ENCODE assay signal across 8 cellular contexts in the genomic region with DNA sequence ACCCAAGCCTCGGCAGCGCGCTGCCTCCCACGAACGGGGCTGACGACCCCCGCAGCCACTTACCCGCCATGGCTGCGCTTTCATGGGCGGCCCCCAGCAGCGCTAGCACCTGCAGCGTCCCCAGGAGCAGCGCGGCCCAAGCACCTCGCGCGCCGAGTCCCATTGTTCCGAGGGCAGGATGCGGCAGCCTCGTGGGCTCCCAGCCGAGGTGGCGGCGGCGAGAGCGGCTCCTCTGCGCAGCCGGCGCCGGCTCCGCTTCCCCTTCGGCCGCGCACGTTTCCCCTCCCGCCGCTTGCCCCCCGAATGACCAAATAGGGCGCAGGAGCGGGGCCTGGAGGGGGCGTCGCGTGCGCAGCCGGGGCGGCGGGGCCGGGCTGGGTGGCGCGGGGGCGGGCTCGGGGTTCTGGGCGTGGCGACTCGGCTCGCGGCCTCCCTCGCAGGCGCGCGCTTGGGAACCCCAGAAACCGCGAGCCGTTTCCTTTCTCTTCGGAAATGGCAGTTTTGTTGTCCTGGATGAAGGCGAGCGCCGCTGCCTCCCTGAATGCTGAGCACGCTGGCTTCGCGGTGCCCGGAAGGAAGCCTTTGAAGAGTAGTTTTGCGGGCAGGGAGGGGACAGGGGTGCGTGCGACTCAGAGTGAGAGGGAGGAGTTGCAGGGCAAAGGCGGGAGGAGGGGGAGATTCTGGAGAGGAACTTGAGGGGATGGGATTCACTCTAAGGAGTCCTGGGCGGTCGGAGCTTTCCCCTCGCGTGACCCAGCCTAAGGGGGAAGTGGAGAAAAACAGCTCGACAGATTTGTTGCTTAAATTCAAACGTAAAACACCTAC. TPM values are rescaled to one million over a fixed set of nuclear protein-coding genes. Genes with fewer than 3 reads are reported as not detected.
A peak's percentile ranks its signal among the peaks of the same experiment; 100 is the strongest.
DNase-seq lines count a peak whose midpoint lies in the region; ATAC-seq, FAIRE-seq and TF ChIP-seq lines count a peak whose summit lies in the region.

A gene with protein sequence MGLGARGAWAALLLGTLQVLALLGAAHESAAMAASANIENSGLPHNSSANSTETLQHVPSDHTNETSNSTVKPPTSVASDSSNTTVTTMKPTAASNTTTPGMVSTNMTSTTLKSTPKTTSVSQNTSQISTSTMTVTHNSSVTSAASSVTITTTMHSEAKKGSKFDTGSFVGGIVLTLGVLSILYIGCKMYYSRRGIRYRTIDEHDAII (minus strand): TSS at position 305 of the 825 bp plus-strand sequence. CDS start 142 bp downstream, at position 163.

- dilution Hi-C loops in keratinocyte (cut with MboI; ENCODE audit: extremely low pct_ligation_motif_present, low sequenced_read_pairs): no loop called here

- peaks cover 0 to 5% of the 10 kb centered on the region in 2 experiments for H3K36me3 ChIP-seq in keratinocyte (ENCODE audit: control insufficient read depth in 2 of 2, extremely low read depth in 1 of 2, insufficient read depth in 2 of 2, low read length in 2 of 2)

- H3K9me3 Mint-ChIP-seq in central memory CD8-positive, alpha-beta T cell: no peaks in the 10 kb centered on the region

- peaks cover 50% of the 10 kb centered on the region for H3K4me1 ChIP-seq in keratinocyte (ENCODE audit: control insufficient read depth, extremely low read depth, insufficient read depth, low read length)

- TF ChIP-seq CTCF in keratinocyte (optimal IDR thresholded peaks at IDR 0.05 in 1 of 3, IDR thresholded peaks at IDR 0.05 in 1 of 3, conservative IDR thresholded peaks at IDR 0.05 in 1 of 3; ENCODE audit: extremely low read depth in 1 of 3, insufficient read depth in 2 of 3, low read length in 3 of 3): peak in 1 of 3 experiments; percentile 22

- no peaks in the 10 kb centered on the region for H3K27me3 Mint-ChIP-seq in central memory CD8-positive, alpha-beta T cell

- H3K4me3 ChIP-seq in keratinocyte (ENCODE audit: control insufficient read depth in 2 of 3, extremely low read depth in 1 of 3, insufficient read depth in 2 of 3, low read depth in 1 of 3, low read length in 3 of 3): peak within 1 kb of the TSS; percentile 88 to 95 (median 90)

- H3K9me3 ChIP-seq in keratinocyte (ENCODE audit: control insufficient read depth, low read depth, low read length): no peaks in the 10 kb centered on the region

- no peaks in the 10 kb centered on the region for H4K20me1 ChIP-seq in keratinocyte (ENCODE audit: control insufficient read depth, extremely low read depth, insufficient read depth, low read length)

- peak within 1 kb of the TSS; percentile 85 for H3K9ac ChIP-seq in keratinocyte (ENCODE audit: control insufficient read depth, extremely low read depth, insufficient read depth, low read length)

- H2AFZ ChIP-seq in keratinocyte (ENCODE audit: control insufficient read depth, low read length): peak within 1 kb of the TSS; percentile 85

- peak within 1 kb of the TSS; percentile 95 for H3K4me3 Mint-ChIP-seq in central memory CD8-positive, alpha-beta T cell

- no peaks in the 10 kb centered on the region for H3K9me1 ChIP-seq in keratinocyte (ENCODE audit: control insufficient read depth, extremely low read depth, insufficient read depth, low read length)

- H3K36me3 Mint-ChIP-seq in central memory CD8-positive, alpha-beta T cell (ENCODE audit: insufficient read depth): peaks cover 16% of the 10 kb centered on the region

- ATAC-seq in GM18519 (IDR thresholded peaks at IDR 0.05; ENCODE audit: low FRiP score, unreplicated experiment): peak; percentile 45
- ATAC-seq in HG03045 (IDR thresholded peaks at IDR 0.05; ENCODE audit: unreplicated experiment): peak; percentile 65
- peak; percentile 66 to 74 for ATAC-seq in activated CD4-positive, CD25-positive, alpha-beta regulatory T cell treated with anti-CD3 and anti-CD28 coated beads, Interleukin-2, amount 50 U/mL, for 24 hours
- peak; percentile 64 for ATAC-seq in central memory CD8-positive, alpha-beta T cell (replicated peaks; ENCODE audit: extremely low read depth, poor library complexity, severe bottlenecking)

- H3K27ac ChIP-seq in keratinocyte (ENCODE audit: control insufficient read depth, insufficient read depth, low read length): peak within 1 kb of the TSS; percentile 80

- peak within 1 kb of the TSS; percentile 97 for H3K4me2 ChIP-seq in keratinocyte (ENCODE audit: control insufficient read depth, extremely low read depth, insufficient read depth, low read depth, low read length)

- peak; percentile 26 for DNase-seq in A172 (ENCODE audit: low spot score)
- DNase-seq in NCI-H2227 (lab: John Stamatoyannopoulos, UW; ENCODE audit: unreplicated experiment): peak; percentile 73
- peak; percentile 80 for DNase-seq in central memory CD8-positive, alpha-beta T cell (ENCODE audit: low spot score in 2 of 2)
- DNase-seq in keratinocyte (ENCODE audit: low read depth, low spot score): no peak
- DNase-seq in stimulated activated CD4-positive, alpha-beta T cell treated with anti-CD3 and anti-CD28 coated beads, Interleukin-15, amount 100 ng/mL, for 24 hours: peak; percentile 93

- H3K27ac Mint-ChIP-seq in central memory CD8-positive, alpha-beta T cell (ENCODE audit: low read depth): peak within 1 kb of the TSS; percentile 71

- H3K79me2 ChIP-seq in keratinocyte (ENCODE audit: control insufficient read depth, insufficient read depth, low read length): peaks cover 45% of the 10 kb centered on the region

- no peak for FAIRE-seq in keratinocyte (lab: Jason Lieb, UNC)

- no peaks in the 10 kb centered on the region for H3K27me3 ChIP-seq in keratinocyte (ENCODE audit: control insufficient read depth, extremely low read depth, insufficient read depth, low read length)

- H3K4me1 Mint-ChIP-seq in central memory CD8-positive, alpha-beta T cell: peaks cover 50% of the 10 kb centered on the region

RNA-seq across cellular contexts. Expression of the gene that starts here (rescaled TPM):
- total RNA-seq in A172 (2014; rRNA removed; shearing (Covaris generic)): 93.3 and 123 TPM in 2 replicates
- 230 to 408 TPM (median 307 TPM) in 3 replicates for polyA plus RNA-seq in keratinocyte
- polyA plus RNA-seq in keratinocyte (2011; ENCODE audit: low read depth): 109 TPM
- polyA plus RNA-seq in keratinocyte (2011; cell fraction: cytosol; rRNA removed): 130 and 276 TPM in 2 replicates
- polyA plus RNA-seq in keratinocyte (2011; cell fraction: nucleus; rRNA removed): 82.0 and 118 TPM in 2 replicates
- 115 and 151 TPM in 2 replicates for polyA plus RNA-seq in keratinocyte (2012; ENCODE audit: low replicate concordance)
- 37.8 to 390 TPM (median 152 TPM) in 3 replicates for polyA minus RNA-seq in keratinocyte
- polyA minus RNA-seq in keratinocyte (2011; cell fraction: cytosol; rRNA and poly(A)+ RNA removed): 190 TPM
- polyA minus RNA-seq in keratinocyte (2011; cell fraction: nucleus; rRNA and poly(A)+ RNA removed): 111 and 182 TPM in 2 replicates
